ENCODE assay signal across 23 cellular contexts in genomic region chr9:91939953-91940352, GRCh38. TPM values are rescaled to one million over a fixed set of nuclear protein-coding genes. Genes with fewer than 3 reads are reported as not detected.
DNase-seq lines count a peak whose midpoint lies in the region; ATAC-seq and TF ChIP-seq lines count a peak whose summit lies in the region.
"Had no signal": no experiment of that assay in that cellular context is flagged by ENCODE, and none has a peak within 500 bp of the region (broad histone marks: within the 10 kb centered on the region; RNA-seq: fewer than 3 reads in every experiment).

No MANE protein-coding gene starts in this region.

- H3K36me3 ChIP-seq in HUES48 (ENCODE audit: control insufficient read depth, insufficient read depth, low read length) = no peaks in the 10 kb centered on the region
- H3K36me3 ChIP-seq in gastroesophageal sphincter = no peaks in the 10 kb centered on the region
- H3K36me3 ChIP-seq in stomach smooth muscle (ENCODE audit: control insufficient read depth in 2 of 2, insufficient read depth in 2 of 2, low read length in 2 of 2) = no peaks in the 10 kb centered on the region
- H3K36me3 ChIP-seq: BE2C had no signal

- no peak for DNase-seq in nephron progenitor cell
- DNase-seq in cortex of kidney (lab: John Stamatoyannopoulos, UW) = no peak
- DNase-seq in HuH-7.5 (ENCODE audit: low spot score) = no peak
- DNase-seq in Ammon's horn (ENCODE audit: low spot score) = no peak
- DNase-seq: BE2C, DMS53, GF-D8, H9, KG1, NCI-H1092 treated with DMSO at 0.1 percent for 48 hours, NCI-H146, NCI-H2029, NCI-H2227 treated with DMSO at 0.1 percent for 48 hours, NCI-H510A, NCI-H748 treated with DMSO at 0.1 percent for 48 hours, PC-9, RPMI8226, SHP77 had no signal

- no peak for TF ChIP-seq POLR2A in gastroesophageal sphincter (IDR thresholded peaks at IDR 0.05)

- no peaks in the 10 kb centered on the region for H3K27me3 ChIP-seq in HUES48 (ENCODE audit: control insufficient read depth, insufficient read depth, low read length)
- H3K27me3 ChIP-seq in gastroesophageal sphincter = no peaks in the 10 kb centered on the region
- no peaks in the 10 kb centered on the region for H3K27me3 ChIP-seq in stomach smooth muscle (ENCODE audit: control insufficient read depth in 1 of 2, insufficient read depth in 2 of 2, low read length in 2 of 2)
- H3K27me3 ChIP-seq: BE2C had no signal

- peaks cover 33% of the 10 kb centered on the region for H3K9me3 Mint-ChIP-seq in nephron progenitor cell

- H3K9ac ChIP-seq in HUES48 (ENCODE audit: low read depth, low read length) (no peak overlapping the region), stomach smooth muscle (ENCODE audit: low read length in 2 of 2) (peak overlapping the region; percentile 2 to 21)

- no peak for ATAC-seq in gastroesophageal sphincter
- ATAC-seq: A549, HepG2 had no signal

- H3K9me3 ChIP-seq in HUES48 (ENCODE audit: control insufficient read depth, insufficient read depth, low read length) (no peaks in the 10 kb centered on the region), gastroesophageal sphincter (no peaks in the 10 kb centered on the region), stomach smooth muscle (ENCODE audit: control insufficient read depth in 2 of 2, low read length in 2 of 2) (no peaks in the 10 kb centered on the region)
- H3K9me3 ChIP-seq: A549, BE2C had no signal

- H3K36me3 Mint-ChIP-seq in nephron progenitor cell (ENCODE audit: low read depth) = peaks cover 70% of the 10 kb centered on the region

- H3K27ac ChIP-seq in HUES48 (ENCODE audit: low read depth, low read length) = peak overlapping the region; percentile 58
- peak overlapping the region; percentile 17 to 80 (median 64) for H3K27ac ChIP-seq in gastroesophageal sphincter
- peak overlapping the region; percentile 76 for H3K27ac ChIP-seq in stomach smooth muscle (ENCODE audit: low read length)
- H3K27ac ChIP-seq: A549, PC-9 had no signal

- peaks cover 2% of the 10 kb centered on the region for H3K27me3 Mint-ChIP-seq in nephron progenitor cell (ENCODE audit: low read depth, poor library complexity)

- no peak overlapping the region for H3K4me3 Mint-ChIP-seq in nephron progenitor cell
- H3K4me3 Mint-ChIP-seq: H9 had no signal

- 39 to 80% methylated on average over 5 to 6 of the region's 7 CpGs for WGBS in gastroesophageal sphincter (ENCODE audit: low coverage in 1 of 2), 2 donors

- peaks cover 13% of the 10 kb centered on the region for H3K4me1 ChIP-seq in HUES48 (ENCODE audit: control insufficient read depth, insufficient read depth, low read length)
- peaks cover 0 to 83% (median 2%) of the 10 kb centered on the region in 3 donors for H3K4me1 ChIP-seq in gastroesophageal sphincter
- H3K4me1 ChIP-seq in stomach smooth muscle (ENCODE audit: control insufficient read depth, insufficient read depth, low read length) = peaks cover 37% of the 10 kb centered on the region
- H3K4me1 ChIP-seq: A549 had no signal

- no peak for TF ChIP-seq EP300 in gastroesophageal sphincter (IDR thresholded peaks at IDR 0.05)

- peaks cover 79% of the 10 kb centered on the region for H3K4me1 Mint-ChIP-seq in nephron progenitor cell

- H3K4me3 ChIP-seq in HUES48 (ENCODE audit: low read depth, low read length) (no peak overlapping the region), gastroesophageal sphincter (no peak overlapping the region), stomach smooth muscle (ENCODE audit: low read length in 2 of 2) (peak overlapping the region; percentile 17 to 35)
- H3K4me3 ChIP-seq: A549, PC-9 had no signal

- H3K27ac Mint-ChIP-seq in nephron progenitor cell = peak overlapping the region; percentile 15
- H3K27ac Mint-ChIP-seq: H9 had no signal

- TF ChIP-seq CTCF in gastroesophageal sphincter (IDR thresholded peaks at IDR 0.05) = no peak
- no peak for TF ChIP-seq CTCF in nephron progenitor cell (IDR thresholded peaks at IDR 0.05)

RNA-seq across cellular contexts. Expression of gene ROR2, which starts 10.1 kb away (rescaled TPM):
- 10 to 100 TPM; 40.8 to 69.1 (median 63.2) TPM for total RNA-seq in gastroesophageal sphincter
- total RNA-seq: HepG2, PC-9 had no signal

Comparison
In these comparisons a context has a peak if more than half of its experiments do, and no peak if none do; other contexts are left out.
1. H3K4me3 ChIP-seq: peak in stomach smooth muscle (2 of 2); none in HUES48 (single experiment) and gastroesophageal sphincter (0 of 2).
2. Peak in every context shown above with its lines, with median percentiles within 50 percentile points of each other: H3K27ac ChIP-seq.